Comparison of ENCODE assay signal across 17 cellular contexts in genomic region chr15:75174102-75174501, GRCh38.
"Had no signal": no experiment of that assay in that cellular context is flagged by ENCODE, and none has a peak within 500 bp of the region (broad histone marks: within the 10 kb centered on the region; RNA-seq: fewer than 3 reads in every experiment).

No MANE protein-coding gene starts in this region.

- H3K4me3 ChIP-seq: colonic mucosa, esophagus squamous epithelium, gastroesophageal sphincter, left lung, lung, suprapubic skin, thyroid gland had no signal

- H3K36me3 ChIP-seq: colonic mucosa, esophagus squamous epithelium, gastroesophageal sphincter, left lung, neutrophil, suprapubic skin, thyroid gland had no signal

- H3K9me3 Mint-ChIP-seq: nephron had no signal

- H3K4me3 Mint-ChIP-seq: nephron, type B pancreatic cell had no signal

- H3K27ac Mint-ChIP-seq: nephron, type B pancreatic cell had no signal

- DNase-seq: colonic mucosa; dermis blood vessel endothelial cell; esophagus squamous epithelium; foreskin fibroblast; glutamatergic neuron; left lung; small intestine; stimulated activated CD4-positive, alpha-beta T cell treated with anti-CD3 and anti-CD28 coated beads, Interleukin-12 subunit alpha, Interleukin-12 subunit beta, amount 100 ng/mL, for 4 hours; stimulated activated CD4-positive, alpha-beta T cell treated with anti-CD3 and anti-CD28 coated beads, Interleukin-2, amount 100 ng/mL, for 48 hours; stimulated activated naive CD4-positive, alpha-beta T cell treated with Interleukin-2 at 50 U/mL for 16 hours; thyroid gland had no signal

- ATAC-seq: gastroesophageal sphincter, left lung had no signal

- H3K27me3 ChIP-seq: suprapubic skin, thyroid gland had no signal

- H3K27ac ChIP-seq: colonic mucosa, esophagus squamous epithelium, gastroesophageal sphincter, left lung, neutrophil, suprapubic skin, thyroid gland had no signal

- H3K27me3 Mint-ChIP-seq: type B pancreatic cell had no signal

- H3K36me3 Mint-ChIP-seq: type B pancreatic cell had no signal

- H3K9me3 ChIP-seq: colonic mucosa, left lung, neutrophil, suprapubic skin, thyroid gland had no signal
